In the genomic region with DNA sequence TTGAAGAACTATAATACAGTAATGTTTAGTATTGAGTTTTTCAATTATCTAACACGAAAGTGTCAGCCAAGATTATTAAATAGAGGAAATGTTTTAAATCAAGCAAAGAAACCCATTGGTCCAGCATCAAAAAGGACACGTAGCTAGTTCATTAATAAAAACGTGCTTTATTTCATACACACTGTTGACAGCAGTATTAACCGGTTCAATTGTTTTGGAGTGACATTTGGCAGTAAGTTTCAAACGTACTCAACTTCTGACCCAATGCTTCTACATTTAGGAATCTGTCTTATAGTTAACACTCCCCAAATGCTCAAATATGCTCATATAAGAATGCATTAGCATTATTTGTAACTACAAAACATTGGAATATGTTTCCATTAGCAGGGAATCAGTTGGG, we compare ENCODE assay signal across 22 cellular contexts. TPM values are rescaled to one million over a fixed set of nuclear protein-coding genes. Genes with fewer than 3 reads are reported as not detected.
DNase-seq lines count a peak whose midpoint lies in the region; FAIRE-seq and TF ChIP-seq lines count a peak whose summit lies in the region.
"Had no signal": no experiment of that assay in that cellular context is flagged by ENCODE, and none has a peak within 500 bp of the region (broad histone marks: within the 10 kb centered on the region; RNA-seq: fewer than 3 reads in every experiment).

No MANE protein-coding gene starts in this region.

- H3K79me2 ChIP-seq in smooth muscle cell (ENCODE audit: low read depth) = no peaks in the 10 kb centered on the region

- H3K27me3 ChIP-seq in cardiac muscle cell (no peaks in the 10 kb centered on the region), smooth muscle cell (ENCODE audit: low read depth) (no peaks in the 10 kb centered on the region)

- peak overlapping the region; percentile 78 for H2AFZ ChIP-seq in smooth muscle cell (ENCODE audit: low read depth)

- H3F3A ChIP-seq in smooth muscle cell (ENCODE audit: low read depth) = no peaks in the 10 kb centered on the region

- H3K4me3 ChIP-seq in cardiac muscle cell = no peak overlapping the region
- H3K4me3 ChIP-seq in smooth muscle cell = no peak overlapping the region

- DNase-seq in NCI-H446 treated with DMSO at 0.1 percent for 48 hours (lab: John Stamatoyannopoulos, UW) = peak; percentile 37
- no peak for DNase-seq in NCI-H446 (lab: John Stamatoyannopoulos, UW)
- no peak for DNase-seq in cardiac muscle cell (ENCODE audit: low read depth in 1 of 2, low spot score in 1 of 2)
- no peak for DNase-seq in smooth muscle cell (lab: John Stamatoyannopoulos, UW; ENCODE audit: unreplicated experiment)
- no peak for DNase-seq in epidermal melanocyte (ENCODE audit: insufficient read length, low spot score)
- DNase-seq in posterior cingulate gyrus = no peak
- no peak for DNase-seq in head of caudate nucleus
- DNase-seq: BE2C; Caco-2; CD4-positive, alpha-beta T cell; GF-D8; Karpas-422; NCI-H1048; NCI-H1436 treated with DMSO at 0.1 percent for 48 hours; NCI-H2081; NCI-H510A treated with DMSO at 0.1 percent for 48 hours; NCI-H774; SIG-M5 had no signal

- TF ChIP-seq CTCF in cardiac muscle cell (IDR thresholded peaks at IDR 0.05; ENCODE audit: low read depth, low read length) (no peak), smooth muscle cell (IDR thresholded peaks at IDR 0.05; ENCODE audit: borderline replicate concordance, insufficient read depth, poor library complexity, severe bottlenecking) (no peak)

- peak; percentile 87 for FAIRE-seq in islet of Langerhans (lab: Jason Lieb, UNC)
- FAIRE-seq: A204.1, H1 had no signal

- no peak overlapping the region for H3K9ac ChIP-seq in smooth muscle cell (ENCODE audit: low read depth)

- H3K4me1 ChIP-seq in cardiac muscle cell (ENCODE audit: low read depth) (peaks cover 9% of the 10 kb centered on the region), smooth muscle cell (ENCODE audit: low read depth) (peaks cover 6% of the 10 kb centered on the region)
- H3K4me1 ChIP-seq: BE2C, Caco-2 had no signal

- H3K4me2 ChIP-seq in smooth muscle cell = peak overlapping the region; percentile 28

- H3K9me3 ChIP-seq in cardiac muscle cell (ENCODE audit: low read depth) = no peaks in the 10 kb centered on the region
- no peaks in the 10 kb centered on the region for H3K9me3 ChIP-seq in smooth muscle cell (replicated peaks; ENCODE audit: low read depth)
- H3K9me3 ChIP-seq: BE2C, Caco-2 had no signal

- H3K36me3 ChIP-seq in cardiac muscle cell (no peaks in the 10 kb centered on the region), smooth muscle cell (ENCODE audit: low read depth) (no peaks in the 10 kb centered on the region)
- H3K36me3 ChIP-seq: BE2C had no signal

- no peaks in the 10 kb centered on the region for H4K20me1 ChIP-seq in smooth muscle cell (ENCODE audit: low read depth)

- H3K27ac ChIP-seq in cardiac muscle cell (peak overlapping the region; percentile 87), smooth muscle cell (ENCODE audit: low read depth) (no peak overlapping the region)

- 87% methylated on average over 5 of the region's 5 CpGs for WGBS in smooth muscle cell (ENCODE audit: low lambda C conversion rate)

- intact Hi-C loops in posterior cingulate gyrus (cut with DNase I) = no loop called here
- intact Hi-C loops in head of caudate nucleus (cut with DNase I) = no loop called here

RNA-seq across cellular contexts. Expression of a gene that starts 41.3 kb away (rescaled TPM):
- 7.0 and 8.1 TPM in 2 replicates for total RNA-seq in cardiac muscle cell
- 7.6 and 10.1 TPM in 2 replicates for polyA plus RNA-seq in cardiac muscle cell
- not detected in 2 replicates for total RNA-seq in smooth muscle cell
- polyA plus RNA-seq in smooth muscle cell = not detected in 2 replicates
- total RNA-seq: Caco-2; CD4-positive, alpha-beta T cell had no signal
- polyA plus RNA-seq: IgD-negative memory B cell had no signal
